Comparison of ENCODE assay signal across 9 cellular contexts in genomic region chr12:77847665-77848431, GRCh38. TPM values are rescaled to one million over a fixed set of nuclear protein-coding genes. Genes with fewer than 3 reads are reported as not detected.
DNase-seq lines count a peak whose midpoint lies in the region; ATAC-seq, FAIRE-seq and TF ChIP-seq lines count a peak whose summit lies in the region.
"Had no signal": no experiment of that assay in that cellular context is flagged by ENCODE, and none has a peak within 500 bp of the region (broad histone marks: within the 10 kb centered on the region; RNA-seq: fewer than 3 reads in every experiment).

No MANE protein-coding gene starts in this region.

- in situ Hi-C loops in mammary epithelial cell (cut with MboI; ENCODE audit: low sequenced_read_pairs in 2 of 2), result no loop called here

- no TSS peak for BruUV-seq in mammary epithelial cell (replicated peaks; lab: Mats Ljungman, UMichigan)

- CTCF ChIA-PET in mammary epithelial cell (lab: Charles Lee; ENCODE audit: low non-redundant PET), result no interaction called here

- no peak for TF ChIP-seq CTCF in mammary epithelial cell (conservative IDR thresholded peaks at IDR 0.05 in 1 of 2, IDR thresholded peaks at IDR 0.05 in 1 of 2; ENCODE audit: extremely low read depth in 1 of 2, insufficient read depth in 1 of 2, low read depth in 1 of 2, low read length in 2 of 2)

- dilution Hi-C loops in mammary epithelial cell (cut with HindIII; ENCODE audit: low sequenced_read_pairs), result no loop called here

- DNase-seq in DMS53 (lab: John Stamatoyannopoulos, UW) (peak; percentile 56), mammary epithelial cell (peak; percentile 96), myocyte (ENCODE audit: low read depth) (peak; percentile 72), NCI-H187 (lab: John Stamatoyannopoulos, UW) (no peak), small intestine (no peak), H7 (no peak), NCI-H748 (lab: John Stamatoyannopoulos, UW; ENCODE audit: unreplicated experiment) (no peak)
- DNase-seq: naive B cell had no signal

- H2AFZ ChIP-seq in mammary epithelial cell (ENCODE audit: low read depth, low read length), result no peak overlapping the region

- H3K27me3 ChIP-seq in mammary epithelial cell (ENCODE audit: insufficient read depth, low read length), result no peaks in the 10 kb centered on the region
- H3K27me3 ChIP-seq in small intestine (ENCODE audit: control insufficient read depth in 2 of 2, insufficient read depth in 2 of 2, low read length in 2 of 2), result no peaks in the 10 kb centered on the region
- no peaks in the 10 kb centered on the region for H3K27me3 ChIP-seq in H7 (ENCODE audit: control insufficient read depth, insufficient read depth, low read length)

- ATAC-seq in HG03378 (IDR thresholded peaks at IDR 0.05; ENCODE audit: unreplicated experiment), result peak; percentile 28

- no peaks in the 10 kb centered on the region for H3K36me3 ChIP-seq in mammary epithelial cell (ENCODE audit: insufficient read depth, low read length)
- H3K36me3 ChIP-seq in small intestine (ENCODE audit: control insufficient read depth in 2 of 2, insufficient read depth in 2 of 2, low read length in 2 of 2), result no peaks in the 10 kb centered on the region
- no peaks in the 10 kb centered on the region for H3K36me3 ChIP-seq in H7 (replicated peaks; ENCODE audit: control insufficient read depth, insufficient read depth, low read length)

- intact Hi-C loops in mammary epithelial cell (cut with micrococcal nuclease), result loop anchor here (2.0 to 5.0 kb wide), 2 partner anchors 77 to 121 kb away; no protein-coding TSS in a partner anchor

- no peaks in the 10 kb centered on the region for H4K20me1 ChIP-seq in mammary epithelial cell (ENCODE audit: insufficient read depth, low read length)

- no peaks in the 10 kb centered on the region for H3K79me2 ChIP-seq in mammary epithelial cell (ENCODE audit: insufficient read depth, low read length)

- H3K4me1 ChIP-seq in mammary epithelial cell (ENCODE audit: insufficient read depth, low read length), result peaks cover 31% of the 10 kb centered on the region
- no peaks in the 10 kb centered on the region for H3K4me1 ChIP-seq in small intestine (ENCODE audit: control insufficient read depth in 2 of 2, insufficient read depth in 1 of 2, low read depth in 1 of 2, low read length in 1 of 2)

- 2% methylated on average over 3 of the region's 3 CpGs for whole genome bisulfite sequencing in mammary epithelial cell (ENCODE audit: low coverage, missing lambda C conversion rate)
- whole genome bisulfite sequencing in small intestine, 3 donors, result 25 to 35% (median 30%) methylated on average over 3 of the region's 3 CpGs

- H3K4me3 ChIP-seq in mammary epithelial cell (replicated peaks in 1 of 3; ENCODE audit: insufficient read depth in 1 of 3, low read depth in 2 of 3, low read length in 3 of 3) (peak overlapping the region in 1 of 3 experiments; percentile 0), small intestine (ENCODE audit: low read depth in 1 of 2, low read length in 2 of 2) (no peak overlapping the region), H7 (ENCODE audit: insufficient read depth, low read depth, low read length) (no peak overlapping the region)

- H3K4me2 ChIP-seq in mammary epithelial cell (ENCODE audit: insufficient read depth, low read depth, low read length), result peak overlapping the region; percentile 71

- no peak overlapping the region for H3K9ac ChIP-seq in mammary epithelial cell (ENCODE audit: insufficient read depth, low read length)

- H3K27ac ChIP-seq in mammary epithelial cell (ENCODE audit: insufficient read depth, low read depth, low read length), result peak overlapping the region; percentile 65
- H3K27ac ChIP-seq in small intestine (ENCODE audit: low read depth in 1 of 2, low read length in 1 of 2), result no peak overlapping the region

- FAIRE-seq in small intestine (lab: Jason Lieb, UNC), result no peak

- H3K9me3 ChIP-seq in mammary epithelial cell (replicated peaks; ENCODE audit: insufficient read depth, low read length) (no peaks in the 10 kb centered on the region), small intestine (ENCODE audit: control insufficient read depth, low read depth) (no peaks in the 10 kb centered on the region)

RNA-seq across cellular contexts. Expression of gene NAV3, which starts 17.2 kb away (rescaled TPM):
- total RNA-seq in mammary epithelial cell (10 to 100 TPM in 1 of 2 donors, 1 to 10 TPM in 1; 2.8 to 25.0 TPM), myocyte (17.1 and 70.5 TPM in 2 replicates)
- polyA plus RNA-seq in mammary epithelial cell (11.2 TPM), small intestine (under 1 TPM in 1 of 3 donors, not detected in 2; 0.36 TPM)
- 115 TPM for polyA minus RNA-seq in mammary epithelial cell
- polyA plus RNA-seq in myocyte (2012), result 16.6 TPM
- 0.14 and 4.2 TPM in 2 replicates for total RNA-seq in H7 (2014; rRNA removed; shearing (Covaris generic))

Comparison
In these comparisons a context has a peak if more than half of its experiments do, and no peak if none do; other contexts are left out.
1. DNase-seq: peak in DMS53 (single experiment), mammary epithelial cell (single experiment) and myocyte (single experiment); none in NCI-H187 (0 of 2), small intestine (single experiment), H7 (single experiment) and NCI-H748 (single experiment).